34 cellular contexts compared by ENCODE assay signal in genomic region chr3:87575538-87575937, GRCh38.
"Had no signal": no experiment of that assay in that cellular context is flagged by ENCODE, and none has a peak within 500 bp of the region (broad histone marks: within the 10 kb centered on the region; RNA-seq: fewer than 3 reads in every experiment).

No MANE protein-coding gene starts in this region.

- H3K4me3 ChIP-seq: ascending aorta, heart left ventricle, left lung, lung, pancreas, prostate gland, right atrium auricular region, smooth muscle cell, upper lobe of left lung, vagina had no signal

- H3K36me3 ChIP-seq: ascending aorta, brain microvascular endothelial cell, heart left ventricle, left lung, pancreas, prostate gland, right atrium auricular region, upper lobe of left lung, vagina had no signal

- H3K4me1 ChIP-seq: ascending aorta, heart left ventricle, left lung, pancreas, prostate gland, right atrium auricular region, upper lobe of left lung, vagina had no signal

- H3K27ac ChIP-seq: ascending aorta, brain microvascular endothelial cell, heart left ventricle, left lung, pancreas, prostate gland, right atrium auricular region, upper lobe of left lung, vagina had no signal

- DNase-seq: activated CD4-positive, alpha-beta memory T cell treated with anti-CD3 and anti-CD28 coated beads for 36 hours; activated CD4-positive, alpha-beta T cell treated with anti-CD3 and anti-CD28 coated beads, Interleukin-2, amount 10 ng/mL, durations not matched to agents 24 days and 14 days; activated CD4-positive, CD25-positive, alpha-beta regulatory T cell treated with anti-CD3 and anti-CD28 coated beads, Interleukin-2, amount 50 U/mL, for 72 hours; activated CD8-positive, alpha-beta memory T cell treated with anti-CD3 and anti-CD28 coated beads, Interleukin-2, amount 50 U/mL, for 4 hours; activated gamma-delta T cell; activated naive CD4-positive, alpha-beta T cell treated with anti-CD3 and anti-CD28 coated beads, Interleukin-2, amount 10 ng/mL, durations not matched to agents 7 days and 5 days; activated naive CD8-positive, alpha-beta T cell treated with anti-CD3 and anti-CD28 coated beads, Interleukin-2, amount 10 ng/mL, durations not matched to agents 7 days and 5 days; activated T-cell treated with anti-CD3 and anti-CD28 coated beads, Interleukin-2, amount 50 U/mL, for 1 hour; brain microvascular endothelial cell; foreskin fibroblast; heart left ventricle; hypothalamus; immature natural killer cell; kidney; left lung; naive B cell; nephron progenitor cell; nucleus accumbens; pancreas; stimulated activated CD4-positive, alpha-beta T cell treated with anti-CD3 and anti-CD28 coated beads, Interleukin-1b, Interleukin-23, amount 100 ng/mL, for 48 hours; stimulated activated CD4-positive, alpha-beta T cell treated with anti-CD3 and anti-CD28 coated beads, Interleukin-4, amount 100 ng/mL, for 4 hours; stimulated activated CD8-positive, alpha-beta memory T cell treated with anti-CD3 and anti-CD28 coated beads, Interleukin-4, amount 100 ng/mL, for 48 hours; stimulated activated naive CD8-positive, alpha-beta T cell treated with anti-CD3 and anti-CD28 coated beads, Interleukin-15, amount 100 ng/mL, for 72 hours; substantia nigra; T-helper 17 cell; upper lobe of left lung had no signal

- ATAC-seq: esophagus mucosa; heart left ventricle; left lung; pancreas; stimulated activated memory B cell treated with anti-CD40 and anti-IgM and Interleukin-4, amounts not matched to agents 10 μg/mL and 1 μg/mL and 100 μg/mL, for 72 hours; stimulated activated naive CD8-positive, alpha-beta T cell treated with anti-CD3 and anti-CD28 coated beads, Interleukin-15, amount 100 ng/mL, for 72 hours; T-helper 17 cell had no signal

- H3K9me3 ChIP-seq: ascending aorta, heart left ventricle, left lung, pancreas, prostate gland, right atrium auricular region, upper lobe of left lung, vagina had no signal
